ENCODE assay signal across 18 cellular contexts in genomic region chr5:148416921-148417320, GRCh38. TPM values are rescaled to one million over a fixed set of nuclear protein-coding genes. Genes with fewer than 3 reads are reported as not detected.
DNase-seq lines count a peak whose midpoint lies in the region; ATAC-seq and TF ChIP-seq lines count a peak whose summit lies in the region.
"Had no signal": no experiment of that assay in that cellular context is flagged by ENCODE, and none has a peak within 500 bp of the region (broad histone marks: within the 10 kb centered on the region; RNA-seq: fewer than 3 reads in every experiment).

No MANE protein-coding gene starts in this region.

- H3K23ac ChIP-seq in neuronal stem cell (ENCODE audit: low read depth, low read length, poor library complexity), result no peak overlapping the region

- in situ Hi-C loops in astrocyte of the cerebellum (cut with HindIII; ENCODE audit: low sequenced_read_pairs), result no loop called here
- in situ Hi-C loops in gastrocnemius medialis (cut with MboI; ENCODE audit: low sequenced_read_pairs in 4 of 4), result no loop called here

- H3K14ac ChIP-seq in neuronal stem cell (ENCODE audit: low read length), result no peak overlapping the region

- H3K18ac ChIP-seq in neuronal stem cell (ENCODE audit: low read length), result no peak overlapping the region

- H2BK5ac ChIP-seq in neuronal stem cell (ENCODE audit: low read length), result no peak overlapping the region

- POLR2A ChIA-PET in naive thymus-derived CD4-positive, alpha-beta T cell (lab: Charles Lee), result no interaction called here

- H4K8ac ChIP-seq in neuronal stem cell (ENCODE audit: low read depth, low read length), result no peak overlapping the region

- TF ChIP-seq POLR2A in gastrocnemius medialis (IDR thresholded peaks at IDR 0.05), result no peak

- CTCF ChIA-PET in naive thymus-derived CD4-positive, alpha-beta T cell (lab: Charles Lee), result interaction anchor here (1.2 kb wide), 1 partner anchor 14 kb away, joined by 6 read pairs; no protein-coding TSS in a partner anchor

- H3K27ac ChIP-seq in cardiac muscle cell (peak overlapping the region; percentile 11), gastrocnemius medialis (peak overlapping the region; percentile 70 to 80 (median 78)), neuronal stem cell (replicated peaks; ENCODE audit: low read length) (no peak overlapping the region)
- H3K27ac ChIP-seq in naive thymus-derived CD4-positive, alpha-beta T cell (ENCODE audit: low read depth, low read length), result no peak overlapping the region
- H3K27ac ChIP-seq: body of pancreas, stomach had no signal

- H3K27me3 Mint-ChIP-seq in naive thymus-derived CD4-positive, alpha-beta T cell, result no peaks in the 10 kb centered on the region
- H3K27me3 Mint-ChIP-seq: activated CD4-positive, alpha-beta T cell treated with anti-CD3 and anti-CD28 coated beads, Interleukin-2, amount 10 ng/mL, durations not matched to agents 24 days and 14 days; naive B cell had no signal

- H3K9ac ChIP-seq in neuronal stem cell (ENCODE audit: low read depth, low read length, poor library complexity), result no peak overlapping the region

- H2AK5ac ChIP-seq in neuronal stem cell (ENCODE audit: low read depth, low read length), result no peak overlapping the region

- H4K91ac ChIP-seq in neuronal stem cell (ENCODE audit: low read depth, low read length, poor library complexity), result no peak overlapping the region

- no peak overlapping the region for H3K4me3 Mint-ChIP-seq in naive thymus-derived CD4-positive, alpha-beta T cell
- H3K4me3 Mint-ChIP-seq: activated CD4-positive, alpha-beta T cell treated with anti-CD3 and anti-CD28 coated beads, Interleukin-2, amount 10 ng/mL, durations not matched to agents 24 days and 14 days; activated T-helper 1 cell treated with anti-CD3 and anti-CD28 coated beads, Interleukin-12 subunit alpha, Interleukin-12 subunit beta, Interleukin-2, Interleukin-4 antibody, amounts not matched to agents 30 ng/mL and 10 ng/mL and 1 ng/mL, durations not matched to agents 14 hours and 24 hours and 36 hours; naive B cell had no signal

- no peak overlapping the region for H2AFZ ChIP-seq in neuronal stem cell (ENCODE audit: low read length)

- WGBS in neuronal stem cell (ENCODE audit: extremely low coverage in 2 of 2, insufficient read length in 2 of 2, insufficient replicate concordance in 1 of 2), 2 donors, result 100% methylated on average over 1 of the region's 7 CpGs; no CpG with 5 or more reads in 1 of the 2 donors

- DNase-seq in GM03348 (ENCODE audit: low spot score) (peak; percentile 41), astrocyte of the cerebellum (ENCODE audit: low read depth) (peak; percentile 18), cardiac muscle cell (ENCODE audit: low read depth in 1 of 2, low spot score in 1 of 2) (peak in 1 of 2 donors; percentile 73), gastrocnemius medialis (peak; percentile 14 to 48), NCI-H524 treated with DMSO at 0.1 percent for 48 hours (lab: John Stamatoyannopoulos, UW) (no peak), neuronal stem cell (ENCODE audit: low spot score) (no peak), NCI-H2227 (lab: John Stamatoyannopoulos, UW; ENCODE audit: unreplicated experiment) (no peak)
- no peak for DNase-seq in naive thymus-derived CD4-positive, alpha-beta T cell
- DNase-seq: activated CD4-positive, alpha-beta T cell treated with anti-CD3 and anti-CD28 coated beads, Interleukin-2, amount 10 ng/mL, durations not matched to agents 24 days and 14 days; body of pancreas; effector memory CD4-positive, alpha-beta T cell; left colon; naive B cell; NCI-H1436; RPMI8226; stomach; T-helper 2 cell had no signal

- no peak overlapping the region for H2BK120ac ChIP-seq in neuronal stem cell (ENCODE audit: low read depth, low read length)

- no peaks in the 10 kb centered on the region for H3K27me3 ChIP-seq in cardiac muscle cell
- H3K27me3 ChIP-seq in gastrocnemius medialis, result no peaks in the 10 kb centered on the region
- H3K27me3 ChIP-seq in neuronal stem cell (ENCODE audit: control insufficient read depth in 3 of 3, insufficient read depth in 3 of 3, low read depth in 1 of 3, low read length in 3 of 3), result no peaks in the 10 kb centered on the region
- no peaks in the 10 kb centered on the region for H3K27me3 ChIP-seq in naive thymus-derived CD4-positive, alpha-beta T cell (ENCODE audit: control insufficient read depth in 2 of 2, insufficient read depth in 2 of 2, low read length in 2 of 2)
- H3K27me3 ChIP-seq: body of pancreas, stomach had no signal

- no peak overlapping the region for H2BK15ac ChIP-seq in neuronal stem cell (ENCODE audit: low read length)

- no peak overlapping the region for H3K4me3 ChIP-seq in astrocyte of the cerebellum (ENCODE audit: low read depth, low read length)
- H3K4me3 ChIP-seq in cardiac muscle cell, result no peak overlapping the region
- H3K4me3 ChIP-seq in gastrocnemius medialis, result no peak overlapping the region
- H3K4me3 ChIP-seq in neuronal stem cell (ENCODE audit: low read length in 2 of 2), result no peak overlapping the region
- no peak overlapping the region for H3K4me3 ChIP-seq in naive thymus-derived CD4-positive, alpha-beta T cell (ENCODE audit: low read length)
- H3K4me3 ChIP-seq: body of pancreas, stomach had no signal

- H3K36me3 ChIP-seq in cardiac muscle cell (peaks cover 51% of the 10 kb centered on the region), gastrocnemius medialis (peaks cover 0 to 64% of the 10 kb centered on the region in 2 donors), neuronal stem cell (replicated peaks in 1 of 2; ENCODE audit: control insufficient read depth in 2 of 2, insufficient read depth in 2 of 2, low read length in 2 of 2) (peaks cover 9 to 96% of the 10 kb centered on the region in 2 donors)
- peaks cover 34 to 87% (median 46%) of the 10 kb centered on the region in 3 experiments for H3K36me3 ChIP-seq in naive thymus-derived CD4-positive, alpha-beta T cell (ENCODE audit: control insufficient read depth in 2 of 3, insufficient read depth in 3 of 3, low read length in 3 of 3)

- no peak overlapping the region for H3K4me2 ChIP-seq in neuronal stem cell (ENCODE audit: insufficient read depth, low read length, poor library complexity, severe bottlenecking)

- H3K9me3 Mint-ChIP-seq in naive thymus-derived CD4-positive, alpha-beta T cell, result no peaks in the 10 kb centered on the region
- H3K9me3 Mint-ChIP-seq: activated CD4-positive, alpha-beta T cell treated with anti-CD3 and anti-CD28 coated beads, Interleukin-2, amount 10 ng/mL, durations not matched to agents 24 days and 14 days; activated T-helper 1 cell treated with anti-CD3 and anti-CD28 coated beads, Interleukin-12 subunit alpha, Interleukin-12 subunit beta, Interleukin-2, Interleukin-4 antibody, amounts not matched to agents 30 ng/mL and 10 ng/mL and 1 ng/mL, durations not matched to agents 14 hours and 24 hours and 36 hours; naive B cell had no signal

- no peak overlapping the region for H2BK12ac ChIP-seq in neuronal stem cell (ENCODE audit: low read length)

- intact Hi-C loops in gastrocnemius medialis (cut with DNase I; ENCODE audit: low total_unique reads), result no loop called here
- intact Hi-C loops in naive thymus-derived CD4-positive, alpha-beta T cell (cut with micrococcal nuclease), result no loop called here

- H3K4me1 Mint-ChIP-seq in naive thymus-derived CD4-positive, alpha-beta T cell, result peaks cover 0 to 4% (median 0%) of the 10 kb centered on the region in 7 donors

- ATAC-seq in gastrocnemius medialis, result peak; percentile 80 to 81
- no peak for ATAC-seq in naive thymus-derived CD4-positive, alpha-beta T cell
- ATAC-seq: body of pancreas, left colon had no signal

- peak overlapping the region in 1 of 9 donors; percentile 48 for H3K27ac Mint-ChIP-seq in naive thymus-derived CD4-positive, alpha-beta T cell
- H3K27ac Mint-ChIP-seq: activated CD4-positive, alpha-beta T cell treated with anti-CD3 and anti-CD28 coated beads, Interleukin-2, amount 10 ng/mL, durations not matched to agents 24 days and 14 days; activated T-helper 1 cell treated with anti-CD3 and anti-CD28 coated beads, Interleukin-12 subunit alpha, Interleukin-12 subunit beta, Interleukin-2, Interleukin-4 antibody, amounts not matched to agents 30 ng/mL and 10 ng/mL and 1 ng/mL, durations not matched to agents 14 hours and 24 hours and 36 hours had no signal

- TF ChIP-seq CTCF in astrocyte of the cerebellum (IDR thresholded peaks at IDR 0.05; ENCODE audit: low read depth, low read length, missing control alignments) (no peak), cardiac muscle cell (IDR thresholded peaks at IDR 0.05; ENCODE audit: low read depth, low read length) (no peak), gastrocnemius medialis (IDR thresholded peaks at IDR 0.05 in 4 of 5, conservative IDR thresholded peaks at IDR 0.05 in 1 of 5) (no peak)

- no peaks in the 10 kb centered on the region for H3K79me1 ChIP-seq in neuronal stem cell (ENCODE audit: low read depth, low read length)

- H3K9me3 ChIP-seq in cardiac muscle cell (ENCODE audit: low read depth) (no peaks in the 10 kb centered on the region), gastrocnemius medialis (no peaks in the 10 kb centered on the region), neuronal stem cell (replicated peaks in 1 of 2; ENCODE audit: control insufficient read depth in 2 of 2, insufficient read depth in 1 of 2, low read depth in 1 of 2, low read length in 2 of 2) (no peaks in the 10 kb centered on the region)
- no peaks in the 10 kb centered on the region for H3K9me3 ChIP-seq in naive thymus-derived CD4-positive, alpha-beta T cell (ENCODE audit: control insufficient read depth in 2 of 3, low read length in 3 of 3)
- H3K9me3 ChIP-seq: body of pancreas, stomach had no signal

- peaks cover 18 to 69% (median 35%) of the 10 kb centered on the region in 5 donors for H3K36me3 Mint-ChIP-seq in naive thymus-derived CD4-positive, alpha-beta T cell

- no peak overlapping the region for H3K4ac ChIP-seq in neuronal stem cell (ENCODE audit: low read length)

- peaks cover 17% of the 10 kb centered on the region for H3K4me1 ChIP-seq in cardiac muscle cell (ENCODE audit: low read depth)
- H3K4me1 ChIP-seq in gastrocnemius medialis, result peaks cover 3 to 32% of the 10 kb centered on the region in 2 donors
- H3K4me1 ChIP-seq in neuronal stem cell (ENCODE audit: control insufficient read depth in 2 of 2, insufficient read depth in 1 of 2, low read depth in 1 of 2, low read length in 2 of 2), result no peaks in the 10 kb centered on the region
- no peaks in the 10 kb centered on the region for H3K4me1 ChIP-seq in naive thymus-derived CD4-positive, alpha-beta T cell (ENCODE audit: control insufficient read depth in 2 of 2, insufficient read depth in 2 of 2, low read length in 2 of 2)
- H3K4me1 ChIP-seq: body of pancreas, stomach had no signal

RNA-seq across cellular contexts. Expression of gene FBXO38, which starts 33.2 kb away (rescaled TPM):
- total RNA-seq in cardiac muscle cell (28.1 and 42.9 TPM in 2 replicates), gastrocnemius medialis (10 to 100 TPM; 31.1 to 49.6 (median 34.1) TPM)
- 24.2 and 37.3 TPM in 2 replicates for polyA plus RNA-seq in cardiac muscle cell
- polyA plus RNA-seq in neuronal stem cell (2013, experiment 1 of 2), result 17.6 TPM
- polyA plus RNA-seq in neuronal stem cell (2013, experiment 2 of 2), result 17.4 TPM
- total RNA-seq in naive thymus-derived CD4-positive, alpha-beta T cell, result 10 to 100 TPM; 59.2 to 80.0 (median 65.6) TPM
- polyA plus RNA-seq in naive thymus-derived CD4-positive, alpha-beta T cell, result 10 to 100 TPM; 16.7 to 23.4 TPM

Comparison
In these comparisons a context has a peak if more than half of its experiments do, and no peak if none do; other contexts are left out.
1. DNase-seq: peak in GM03348 (single experiment), astrocyte of the cerebellum (single experiment) and gastrocnemius medialis (2 of 2); none in NCI-H524 treated with DMSO at 0.1 percent for 48 hours (single experiment), neuronal stem cell (single experiment), naive thymus-derived CD4-positive, alpha-beta T cell (0 of 9) and NCI-H2227 (single experiment).
2. H3K27ac ChIP-seq: peak in cardiac muscle cell (single experiment) and gastrocnemius medialis (4 of 4); none in neuronal stem cell (single experiment) and naive thymus-derived CD4-positive, alpha-beta T cell (single experiment).